In genomic region chr10:1739751-1740150, GRCh38 we compare ENCODE assay signal across 31 cellular contexts. TPM values are rescaled to one million over a fixed set of nuclear protein-coding genes. Genes with fewer than 3 reads are reported as not detected.
A peak's percentile ranks its signal among the peaks of the same experiment; 100 is the strongest.
DNase-seq lines count a peak whose midpoint lies in the region; ATAC-seq lines count a peak whose summit lies in the region.
"Had no signal": no experiment of that assay in that cellular context is flagged by ENCODE, and none has a peak within 500 bp of the region (broad histone marks: within the 10 kb centered on the region; RNA-seq: fewer than 3 reads in every experiment).

No MANE protein-coding gene starts in this region.

- no peaks in the 10 kb centered on the region for H3K36me3 ChIP-seq in neuronal stem cell (replicated peaks in 1 of 2; ENCODE audit: control insufficient read depth in 2 of 2, insufficient read depth in 2 of 2, low read length in 2 of 2)
- H3K36me3 ChIP-seq: MG63, suprapubic skin, vagina had no signal

- no peak for ATAC-seq in stimulated activated effector memory CD8-positive, alpha-beta T cell treated with anti-CD3 and anti-CD28 coated beads, Interleukin-12 subunit alpha, Interleukin-12 subunit beta, amount 100 ng/mL, for 72 hours
- ATAC-seq: activated CD4-positive, CD25-positive, alpha-beta regulatory T cell treated with anti-CD3 and anti-CD28 coated beads, Interleukin-2, amount 50 U/mL, for 24 hours; activated CD8-positive, alpha-beta T cell treated with anti-CD3 and anti-CD28 coated beads, Interleukin-2, amount 10 ng/mL, durations not matched to agents 7 days and 5 days; activated T-cell treated with anti-CD3 and anti-CD28 coated beads, Interleukin-2, amount 50 U/mL, for 4 hours; right cardiac atrium had no signal

- no CpG with 5 or more reads among the region's 14 CpGs for WGBS in neuronal stem cell (ENCODE audit: extremely low coverage in 2 of 2, insufficient read length in 2 of 2, insufficient replicate concordance in 1 of 2), 2 donors

- H3K27ac Mint-ChIP-seq in activated CD4-positive, alpha-beta T cell treated with anti-CD3 and anti-CD28 coated beads, Interleukin-2, amount 10 ng/mL, durations not matched to agents 7 days and 5 days = no peak overlapping the region
- no peak overlapping the region for H3K27ac Mint-ChIP-seq in stimulated activated effector memory CD8-positive, alpha-beta T cell treated with anti-CD3 and anti-CD28 coated beads, Interleukin-12 subunit alpha, Interleukin-12 subunit beta, amount 100 ng/mL, for 72 hours
- H3K27ac Mint-ChIP-seq: activated CD8-positive, alpha-beta T cell treated with anti-CD3 and anti-CD28 coated beads, Interleukin-2, amount 10 ng/mL, durations not matched to agents 7 days and 5 days; HFFc6; IgD-negative memory B cell had no signal

- H3K27ac ChIP-seq in neuronal stem cell (replicated peaks; ENCODE audit: low read length) = no peak overlapping the region
- H3K27ac ChIP-seq: epithelial cell of prostate, RWPE1, suprapubic skin, vagina had no signal

- H3K36me3 Mint-ChIP-seq in activated CD4-positive, alpha-beta T cell treated with anti-CD3 and anti-CD28 coated beads, Interleukin-2, amount 10 ng/mL, durations not matched to agents 7 days and 5 days (ENCODE audit: low read depth) = no peaks in the 10 kb centered on the region
- no peaks in the 10 kb centered on the region for H3K36me3 Mint-ChIP-seq in stimulated activated effector memory CD8-positive, alpha-beta T cell treated with anti-CD3 and anti-CD28 coated beads, Interleukin-12 subunit alpha, Interleukin-12 subunit beta, amount 100 ng/mL, for 72 hours
- H3K36me3 Mint-ChIP-seq: IgD-negative memory B cell had no signal

- H3K9ac ChIP-seq in neuronal stem cell (ENCODE audit: low read depth, low read length, poor library complexity) = no peak overlapping the region

- CTCF ChIA-PET in activated CD4-positive, alpha-beta T cell treated with anti-CD3 and anti-CD28 coated beads, Interleukin-2, amount 10 ng/mL, durations not matched to agents 7 days and 5 days (lab: Charles Lee) = no interaction called here

- no peak overlapping the region for H3K4me2 ChIP-seq in neuronal stem cell (ENCODE audit: insufficient read depth, low read length, poor library complexity, severe bottlenecking)

- H3K14ac ChIP-seq in neuronal stem cell (ENCODE audit: low read length) = peak overlapping the region; percentile 67

- no peak overlapping the region for H3K4me3 ChIP-seq in neuronal stem cell (ENCODE audit: low read length in 2 of 2)
- H3K4me3 ChIP-seq: lung, MG63, suprapubic skin, vagina had no signal

- no peak overlapping the region for H2AK5ac ChIP-seq in neuronal stem cell (ENCODE audit: low read depth, low read length)

- POLR2A ChIA-PET in activated CD4-positive, alpha-beta T cell treated with anti-CD3 and anti-CD28 coated beads, Interleukin-2, amount 10 ng/mL, durations not matched to agents 7 days and 5 days (lab: Charles Lee) = no interaction called here

- H2BK15ac ChIP-seq in neuronal stem cell (ENCODE audit: low read length) = peak overlapping the region; percentile 44

- DNase-seq in DMS153 treated with DMSO at 0.1 percent for 48 hours (lab: John Stamatoyannopoulos, UW; ENCODE audit: unreplicated experiment) (peak; percentile 43), NCI-H2107 (lab: John Stamatoyannopoulos, UW) (peak; percentile 8), cerebellum (ENCODE audit: low spot score) (peak; percentile 20), neuronal stem cell (ENCODE audit: low spot score) (no peak), T-helper 2 cell (no peak)
- DNase-seq in stimulated activated naive CD4-positive, alpha-beta T cell (lab: John Stamatoyannopoulos, UW) = no peak
- DNase-seq in activated CD4-positive, alpha-beta T cell treated with anti-CD3 and anti-CD28 coated beads, Interleukin-2, amount 10 ng/mL, durations not matched to agents 7 days and 5 days = no peak
- no peak for DNase-seq in stimulated activated effector memory CD8-positive, alpha-beta T cell treated with anti-CD3 and anti-CD28 coated beads, Interleukin-12 subunit alpha, Interleukin-12 subunit beta, amount 100 ng/mL, for 72 hours (ENCODE audit: low spot score in 2 of 2)
- DNase-seq: ACHN; activated CD8-positive, alpha-beta T cell treated with anti-CD3 and anti-CD28 coated beads, Interleukin-2, amount 10 ng/mL, durations not matched to agents 7 days and 5 days; activated naive CD4-positive, alpha-beta T cell treated with Interleukin-2 at 50 U/mL for 16 hours; activated T-cell treated with anti-CD3 and anti-CD28 coated beads, Interleukin-2, amount 50 U/mL, for 4 hours; amniotic stem cell; foreskin fibroblast; HFFc6; kidney; MG63; NCI-H1436 treated with DMSO at 0.1 percent for 48 hours; NCI-H2227 treated with DMSO at 0.1 percent for 48 hours; right cardiac atrium; stimulated activated CD8-positive, alpha-beta memory T cell treated with anti-CD3 and anti-CD28 coated beads, Interleukin-4, amount 100 ng/mL, for 48 hours; T1000 had no signal

- H3K27me3 ChIP-seq in neuronal stem cell (ENCODE audit: control insufficient read depth in 3 of 3, insufficient read depth in 3 of 3, low read depth in 1 of 3, low read length in 3 of 3) = peaks cover 4 to 66% (median 19%) of the 10 kb centered on the region in 3 experiments

- no peak overlapping the region for H2BK12ac ChIP-seq in neuronal stem cell (ENCODE audit: low read length)

- H2BK120ac ChIP-seq in neuronal stem cell (ENCODE audit: low read depth, low read length) = no peak overlapping the region

- H4K8ac ChIP-seq in neuronal stem cell (ENCODE audit: low read depth, low read length) = no peak overlapping the region

- H3K27me3 Mint-ChIP-seq in activated CD4-positive, alpha-beta T cell treated with anti-CD3 and anti-CD28 coated beads, Interleukin-2, amount 10 ng/mL, durations not matched to agents 7 days and 5 days = peaks cover 60% of the 10 kb centered on the region

- peaks cover 3 to 11% of the 10 kb centered on the region in 2 donors for H3K4me1 ChIP-seq in neuronal stem cell (ENCODE audit: control insufficient read depth in 2 of 2, insufficient read depth in 1 of 2, low read depth in 1 of 2, low read length in 2 of 2)

- H2AFZ ChIP-seq in neuronal stem cell (ENCODE audit: low read length) = no peak overlapping the region

- no peak overlapping the region for H3K4ac ChIP-seq in neuronal stem cell (ENCODE audit: low read length)

- H3K4me3 Mint-ChIP-seq in activated CD4-positive, alpha-beta T cell treated with anti-CD3 and anti-CD28 coated beads, Interleukin-2, amount 10 ng/mL, durations not matched to agents 7 days and 5 days = no peak overlapping the region
- no peak overlapping the region for H3K4me3 Mint-ChIP-seq in stimulated activated effector memory CD8-positive, alpha-beta T cell treated with anti-CD3 and anti-CD28 coated beads, Interleukin-12 subunit alpha, Interleukin-12 subunit beta, amount 100 ng/mL, for 72 hours
- H3K4me3 Mint-ChIP-seq: activated CD8-positive, alpha-beta T cell treated with anti-CD3 and anti-CD28 coated beads, Interleukin-2, amount 10 ng/mL, durations not matched to agents 7 days and 5 days; activated T-cell treated with anti-CD3 and anti-CD28 coated beads, Interleukin-2, amount 50 U/mL, for 4 hours; HFFc6; IgD-negative memory B cell had no signal

- no peaks in the 10 kb centered on the region for H3K79me1 ChIP-seq in neuronal stem cell (ENCODE audit: low read depth, low read length)

- H3K9me3 ChIP-seq in neuronal stem cell (replicated peaks in 1 of 2; ENCODE audit: control insufficient read depth in 2 of 2, insufficient read depth in 1 of 2, low read depth in 1 of 2, low read length in 2 of 2) = no peaks in the 10 kb centered on the region
- H3K9me3 ChIP-seq: MG63, suprapubic skin, vagina had no signal

- H4K91ac ChIP-seq in neuronal stem cell (ENCODE audit: low read depth, low read length, poor library complexity) = no peak overlapping the region

- H3K23ac ChIP-seq in neuronal stem cell (ENCODE audit: low read depth, low read length, poor library complexity) = no peak overlapping the region

- peak overlapping the region; percentile 24 for H3K18ac ChIP-seq in neuronal stem cell (ENCODE audit: low read length)

- no peaks in the 10 kb centered on the region for H3K9me3 Mint-ChIP-seq in activated CD4-positive, alpha-beta T cell treated with anti-CD3 and anti-CD28 coated beads, Interleukin-2, amount 10 ng/mL, durations not matched to agents 7 days and 5 days
- no peaks in the 10 kb centered on the region for H3K9me3 Mint-ChIP-seq in stimulated activated effector memory CD8-positive, alpha-beta T cell treated with anti-CD3 and anti-CD28 coated beads, Interleukin-12 subunit alpha, Interleukin-12 subunit beta, amount 100 ng/mL, for 72 hours
- H3K9me3 Mint-ChIP-seq: activated T-cell treated with anti-CD3 and anti-CD28 coated beads, Interleukin-2, amount 50 U/mL, for 4 hours; IgD-negative memory B cell had no signal

- H3K4me1 Mint-ChIP-seq in activated CD4-positive, alpha-beta T cell treated with anti-CD3 and anti-CD28 coated beads, Interleukin-2, amount 10 ng/mL, durations not matched to agents 7 days and 5 days = peaks cover 5% of the 10 kb centered on the region
- H3K4me1 Mint-ChIP-seq in stimulated activated effector memory CD8-positive, alpha-beta T cell treated with anti-CD3 and anti-CD28 coated beads, Interleukin-12 subunit alpha, Interleukin-12 subunit beta, amount 100 ng/mL, for 72 hours = no peaks in the 10 kb centered on the region

- H2BK5ac ChIP-seq in neuronal stem cell (ENCODE audit: low read length) = no peak overlapping the region

RNA-seq across cellular contexts. Expression of gene ADARB2, which starts 2.4 kb away (rescaled TPM):
- total RNA-seq in cerebellum = 8.2 TPM
- polyA plus RNA-seq in neuronal stem cell (2013, experiment 1 of 2) = 0.38 TPM
- polyA plus RNA-seq in neuronal stem cell (2013, experiment 2 of 2) = 0.26 TPM
- total RNA-seq in activated CD4-positive, alpha-beta T cell treated with anti-CD3 and anti-CD28 coated beads, Interleukin-2, amount 10 ng/mL, durations not matched to agents 7 days and 5 days = under 1 TPM; 0.17 to 0.30 TPM
- total RNA-seq: cardiac septum, dermis microvascular lymphatic vessel endothelial cell, HFFc6 had no signal
- polyA plus RNA-seq: IgD-negative memory B cell had no signal

Comparison
In these comparisons a context has a peak if more than half of its experiments do, and no peak if none do; other contexts are left out.
1. DNase-seq: peak in DMS153 treated with DMSO at 0.1 percent for 48 hours (single experiment), NCI-H2107 (single experiment) and cerebellum (single experiment); none in neuronal stem cell (single experiment), stimulated activated naive CD4-positive, alpha-beta T cell (0 of 6), T-helper 2 cell (0 of 5), activated CD4-positive, alpha-beta T cell treated with anti-CD3 and anti-CD28 coated beads, Interleukin-2, amount 10 ng/mL, durations not matched to agents 7 days and 5 days (single experiment) and stimulated activated effector memory CD8-positive, alpha-beta T cell treated with anti-CD3 and anti-CD28 coated beads, Interleukin-12 subunit alpha, Interleukin-12 subunit beta, amount 100 ng/mL, for 72 hours (0 of 2).